1 cellular context compared by ENCODE assay signal in the genomic region with DNA sequence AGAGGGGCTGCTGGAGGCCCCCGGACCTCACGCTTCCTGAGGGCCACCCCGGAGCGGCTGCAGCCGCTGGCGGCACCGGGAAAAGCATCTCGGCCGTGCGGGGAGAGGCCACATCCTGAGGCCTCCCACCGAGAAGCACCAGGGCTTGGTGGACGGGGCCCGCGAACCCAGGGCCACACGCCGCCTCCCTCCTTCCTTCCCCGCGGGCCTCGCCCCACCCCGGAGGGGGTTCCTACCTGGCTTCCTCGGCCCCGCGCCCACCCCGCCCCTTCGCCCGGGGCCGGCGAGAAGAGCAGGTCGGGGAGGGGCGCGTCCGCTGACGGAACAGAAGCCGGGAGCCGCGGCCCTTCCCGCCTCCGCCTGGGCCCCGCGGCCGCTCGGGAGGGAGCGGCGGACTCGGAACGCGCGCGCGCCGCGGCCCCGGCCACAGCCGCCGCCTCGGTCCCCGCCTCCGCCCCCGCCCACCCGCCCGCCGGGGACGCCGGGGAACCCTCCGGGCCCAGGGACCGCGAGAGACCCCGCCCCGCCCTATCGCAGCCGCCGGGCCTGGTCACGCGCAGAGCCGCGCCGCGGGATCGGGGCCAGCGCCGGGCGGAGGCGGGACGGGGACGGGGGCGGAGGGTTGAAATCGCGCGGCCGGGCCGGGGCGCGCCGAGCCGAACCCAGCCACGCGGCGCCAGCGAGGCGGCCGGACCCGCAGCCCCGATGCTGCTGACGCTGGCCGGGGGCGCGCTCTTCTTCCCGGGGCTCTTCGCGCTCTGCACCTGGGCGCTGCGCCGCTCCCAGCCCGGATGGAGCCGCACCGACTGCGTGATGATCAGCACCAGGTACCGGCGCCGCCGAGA.
TF ChIP-seq lines count a peak whose summit lies in the region.

A gene (plus strand): TSS at position 654 of the 845 bp plus-strand sequence. CDS start 52 bp downstream, at position 706.

TF ChIP-seq in HepG2, 621 proteins besides CTCF, POLR2A, EP300 and RAD21 (continued from another document and continues in another):
- TF ChIP-seq, protein P1, sequence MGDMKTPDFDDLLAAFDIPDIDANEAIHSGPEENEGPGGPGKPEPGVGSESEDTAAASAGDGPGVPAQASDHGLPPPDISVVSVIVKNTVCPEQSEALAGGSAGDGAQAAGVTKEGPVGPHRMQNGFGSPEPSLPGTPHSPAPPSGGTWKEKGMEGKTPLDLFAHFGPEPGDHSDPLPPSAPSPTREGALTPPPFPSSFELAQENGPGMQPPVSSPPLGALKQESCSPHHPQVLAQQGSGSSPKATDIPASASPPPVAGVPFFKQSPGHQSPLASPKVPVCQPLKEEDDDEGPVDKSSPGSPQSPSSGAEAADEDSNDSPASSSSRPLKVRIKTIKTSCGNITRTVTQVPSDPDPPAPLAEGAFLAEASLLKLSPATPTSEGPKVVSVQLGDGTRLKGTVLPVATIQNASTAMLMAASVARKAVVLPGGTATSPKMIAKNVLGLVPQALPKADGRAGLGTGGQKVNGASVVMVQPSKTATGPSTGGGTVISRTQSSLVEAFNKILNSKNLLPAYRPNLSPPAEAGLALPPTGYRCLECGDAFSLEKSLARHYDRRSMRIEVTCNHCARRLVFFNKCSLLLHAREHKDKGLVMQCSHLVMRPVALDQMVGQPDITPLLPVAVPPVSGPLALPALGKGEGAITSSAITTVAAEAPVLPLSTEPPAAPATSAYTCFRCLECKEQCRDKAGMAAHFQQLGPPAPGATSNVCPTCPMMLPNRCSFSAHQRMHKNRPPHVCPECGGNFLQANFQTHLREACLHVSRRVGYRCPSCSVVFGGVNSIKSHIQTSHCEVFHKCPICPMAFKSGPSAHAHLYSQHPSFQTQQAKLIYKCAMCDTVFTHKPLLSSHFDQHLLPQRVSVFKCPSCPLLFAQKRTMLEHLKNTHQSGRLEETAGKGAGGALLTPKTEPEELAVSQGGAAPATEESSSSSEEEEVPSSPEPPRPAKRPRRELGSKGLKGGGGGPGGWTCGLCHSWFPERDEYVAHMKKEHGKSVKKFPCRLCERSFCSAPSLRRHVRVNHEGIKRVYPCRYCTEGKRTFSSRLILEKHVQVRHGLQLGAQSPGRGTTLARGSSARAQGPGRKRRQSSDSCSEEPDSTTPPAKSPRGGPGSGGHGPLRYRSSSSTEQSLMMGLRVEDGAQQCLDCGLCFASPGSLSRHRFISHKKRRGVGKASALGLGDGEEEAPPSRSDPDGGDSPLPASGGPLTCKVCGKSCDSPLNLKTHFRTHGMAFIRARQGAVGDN (CRISPR knock-in tag; IDR thresholded peaks at IDR 0.05), result peak; percentile 66
- TF ChIP-seq, protein P2, sequence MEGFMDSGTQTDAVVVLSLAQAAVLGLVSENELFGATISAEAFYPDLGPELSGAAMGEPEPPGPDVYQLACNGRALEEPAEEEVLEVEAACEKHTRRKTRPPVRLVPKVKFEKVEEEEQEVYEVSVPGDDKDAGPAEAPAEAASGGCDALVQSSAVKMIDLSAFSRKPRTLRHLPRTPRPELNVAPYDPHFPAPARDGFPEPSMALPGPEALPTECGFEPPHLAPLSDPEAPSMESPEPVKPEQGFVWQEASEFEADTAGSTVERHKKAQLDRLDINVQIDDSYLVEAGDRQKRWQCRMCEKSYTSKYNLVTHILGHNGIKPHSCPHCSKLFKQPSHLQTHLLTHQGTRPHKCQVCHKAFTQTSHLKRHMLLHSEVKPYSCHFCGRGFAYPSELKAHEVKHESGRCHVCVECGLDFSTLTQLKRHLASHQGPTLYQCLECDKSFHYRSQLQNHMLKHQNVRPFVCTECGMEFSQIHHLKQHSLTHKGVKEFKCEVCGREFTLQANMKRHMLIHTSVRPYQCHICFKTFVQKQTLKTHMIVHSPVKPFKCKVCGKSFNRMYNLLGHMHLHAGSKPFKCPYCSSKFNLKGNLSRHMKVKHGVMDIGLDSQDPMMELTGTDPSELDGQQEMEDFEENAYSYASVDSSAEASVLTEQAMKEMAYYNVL (CRISPR knock-in tag; IDR thresholded peaks at IDR 0.05; ENCODE audit: borderline replicate concordance), result no peak
- no peak for TF ChIP-seq HOXA3 (CRISPR knock-in tag; IDR thresholded peaks at IDR 0.05)
- TF ChIP-seq ZNF282 (IDR thresholded peaks at IDR 0.05; ENCODE audit: partially characterized antibody), result no peak
- TF ChIP-seq, protein P3, sequence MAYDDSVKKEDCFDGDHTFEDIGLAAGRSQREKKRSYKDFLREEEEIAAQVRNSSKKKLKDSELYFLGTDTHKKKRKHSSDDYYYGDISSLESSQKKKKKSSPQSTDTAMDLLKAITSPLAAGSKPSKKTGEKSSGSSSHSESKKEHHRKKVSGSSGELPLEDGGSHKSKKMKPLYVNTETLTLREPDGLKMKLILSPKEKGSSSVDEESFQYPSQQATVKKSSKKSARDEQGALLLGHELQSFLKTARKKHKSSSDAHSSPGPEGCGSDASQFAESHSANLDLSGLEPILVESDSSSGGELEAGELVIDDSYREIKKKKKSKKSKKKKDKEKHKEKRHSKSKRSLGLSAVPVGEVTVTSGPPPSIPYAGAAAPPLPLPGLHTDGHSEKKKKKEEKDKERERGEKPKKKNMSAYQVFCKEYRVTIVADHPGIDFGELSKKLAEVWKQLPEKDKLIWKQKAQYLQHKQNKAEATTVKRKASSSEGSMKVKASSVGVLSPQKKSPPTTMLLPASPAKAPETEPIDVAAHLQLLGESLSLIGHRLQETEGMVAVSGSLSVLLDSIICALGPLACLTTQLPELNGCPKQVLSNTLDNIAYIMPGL (CRISPR knock-in tag; IDR thresholded peaks at IDR 0.05; ENCODE audit: borderline replicate concordance in 1 of 2, low read depth in 1 of 2), result 0 out of 4 replicates have a peak, but pooled peaks of 1 of the 2 experiments have one; percentile 25
- TF ChIP-seq ZNF205 (CRISPR knock-in tag; IDR thresholded peaks at IDR 0.05), result no peak
- TF ChIP-seq, protein P4, sequence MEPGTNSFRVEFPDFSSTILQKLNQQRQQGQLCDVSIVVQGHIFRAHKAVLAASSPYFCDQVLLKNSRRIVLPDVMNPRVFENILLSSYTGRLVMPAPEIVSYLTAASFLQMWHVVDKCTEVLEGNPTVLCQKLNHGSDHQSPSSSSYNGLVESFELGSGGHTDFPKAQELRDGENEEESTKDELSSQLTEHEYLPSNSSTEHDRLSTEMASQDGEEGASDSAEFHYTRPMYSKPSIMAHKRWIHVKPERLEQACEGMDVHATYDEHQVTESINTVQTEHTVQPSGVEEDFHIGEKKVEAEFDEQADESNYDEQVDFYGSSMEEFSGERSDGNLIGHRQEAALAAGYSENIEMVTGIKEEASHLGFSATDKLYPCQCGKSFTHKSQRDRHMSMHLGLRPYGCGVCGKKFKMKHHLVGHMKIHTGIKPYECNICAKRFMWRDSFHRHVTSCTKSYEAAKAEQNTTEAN (CRISPR knock-in tag; conservative IDR thresholded peaks at IDR 0.05), result no peak
- peak; percentile 27; the same call in 1 of the 2 replicates for TF ChIP-seq ZNF766 (CRISPR knock-in tag; IDR thresholded peaks at IDR 0.05; ENCODE audit: borderline replicate concordance)
- TF ChIP-seq, protein P5, sequence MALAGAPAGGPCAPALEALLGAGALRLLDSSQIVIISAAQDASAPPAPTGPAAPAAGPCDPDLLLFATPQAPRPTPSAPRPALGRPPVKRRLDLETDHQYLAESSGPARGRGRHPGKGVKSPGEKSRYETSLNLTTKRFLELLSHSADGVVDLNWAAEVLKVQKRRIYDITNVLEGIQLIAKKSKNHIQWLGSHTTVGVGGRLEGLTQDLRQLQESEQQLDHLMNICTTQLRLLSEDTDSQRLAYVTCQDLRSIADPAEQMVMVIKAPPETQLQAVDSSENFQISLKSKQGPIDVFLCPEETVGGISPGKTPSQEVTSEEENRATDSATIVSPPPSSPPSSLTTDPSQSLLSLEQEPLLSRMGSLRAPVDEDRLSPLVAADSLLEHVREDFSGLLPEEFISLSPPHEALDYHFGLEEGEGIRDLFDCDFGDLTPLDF (CRISPR knock-in tag; IDR thresholded peaks at IDR 0.05), result 0 out of 2 replicates have a peak, but pooled peaks have one; percentile 20
- TF ChIP-seq, protein P6, sequence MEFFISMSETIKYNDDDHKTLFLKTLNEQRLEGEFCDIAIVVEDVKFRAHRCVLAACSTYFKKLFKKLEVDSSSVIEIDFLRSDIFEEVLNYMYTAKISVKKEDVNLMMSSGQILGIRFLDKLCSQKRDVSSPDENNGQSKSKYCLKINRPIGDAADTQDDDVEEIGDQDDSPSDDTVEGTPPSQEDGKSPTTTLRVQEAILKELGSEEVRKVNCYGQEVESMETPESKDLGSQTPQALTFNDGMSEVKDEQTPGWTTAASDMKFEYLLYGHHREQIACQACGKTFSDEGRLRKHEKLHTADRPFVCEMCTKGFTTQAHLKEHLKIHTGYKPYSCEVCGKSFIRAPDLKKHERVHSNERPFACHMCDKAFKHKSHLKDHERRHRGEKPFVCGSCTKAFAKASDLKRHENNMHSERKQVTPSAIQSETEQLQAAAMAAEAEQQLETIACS (CRISPR knock-in tag; IDR thresholded peaks at IDR 0.05), result peak; percentile 26; the same call in 1 of the 2 replicates
- peak; percentile 40; the same call in 1 of the 2 replicates for TF ChIP-seq GABPB1 (CRISPR knock-in tag; IDR thresholded peaks at IDR 0.05)
- TF ChIP-seq, protein P7, sequence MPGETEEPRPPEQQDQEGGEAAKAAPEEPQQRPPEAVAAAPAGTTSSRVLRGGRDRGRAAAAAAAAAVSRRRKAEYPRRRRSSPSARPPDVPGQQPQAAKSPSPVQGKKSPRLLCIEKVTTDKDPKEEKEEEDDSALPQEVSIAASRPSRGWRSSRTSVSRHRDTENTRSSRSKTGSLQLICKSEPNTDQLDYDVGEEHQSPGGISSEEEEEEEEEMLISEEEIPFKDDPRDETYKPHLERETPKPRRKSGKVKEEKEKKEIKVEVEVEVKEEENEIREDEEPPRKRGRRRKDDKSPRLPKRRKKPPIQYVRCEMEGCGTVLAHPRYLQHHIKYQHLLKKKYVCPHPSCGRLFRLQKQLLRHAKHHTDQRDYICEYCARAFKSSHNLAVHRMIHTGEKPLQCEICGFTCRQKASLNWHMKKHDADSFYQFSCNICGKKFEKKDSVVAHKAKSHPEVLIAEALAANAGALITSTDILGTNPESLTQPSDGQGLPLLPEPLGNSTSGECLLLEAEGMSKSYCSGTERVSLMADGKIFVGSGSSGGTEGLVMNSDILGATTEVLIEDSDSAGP (CRISPR knock-in tag; IDR thresholded peaks at IDR 0.05; ENCODE audit: borderline replicate concordance), result peak; percentile 44; the same call in 1 of the 2 replicates
- TF ChIP-seq SALL2 (CRISPR knock-in tag; IDR thresholded peaks at IDR 0.05), result 0 out of 2 replicates have a peak, but pooled peaks have one; percentile 45
- TF ChIP-seq, protein P8, sequence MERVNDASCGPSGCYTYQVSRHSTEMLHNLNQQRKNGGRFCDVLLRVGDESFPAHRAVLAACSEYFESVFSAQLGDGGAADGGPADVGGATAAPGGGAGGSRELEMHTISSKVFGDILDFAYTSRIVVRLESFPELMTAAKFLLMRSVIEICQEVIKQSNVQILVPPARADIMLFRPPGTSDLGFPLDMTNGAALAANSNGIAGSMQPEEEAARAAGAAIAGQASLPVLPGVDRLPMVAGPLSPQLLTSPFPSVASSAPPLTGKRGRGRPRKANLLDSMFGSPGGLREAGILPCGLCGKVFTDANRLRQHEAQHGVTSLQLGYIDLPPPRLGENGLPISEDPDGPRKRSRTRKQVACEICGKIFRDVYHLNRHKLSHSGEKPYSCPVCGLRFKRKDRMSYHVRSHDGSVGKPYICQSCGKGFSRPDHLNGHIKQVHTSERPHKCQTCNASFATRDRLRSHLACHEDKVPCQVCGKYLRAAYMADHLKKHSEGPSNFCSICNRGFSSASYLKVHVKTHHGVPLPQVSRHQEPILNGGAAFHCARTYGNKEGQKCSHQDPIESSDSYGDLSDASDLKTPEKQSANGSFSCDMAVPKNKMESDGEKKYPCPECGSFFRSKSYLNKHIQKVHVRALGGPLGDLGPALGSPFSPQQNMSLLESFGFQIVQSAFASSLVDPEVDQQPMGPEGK (CRISPR knock-in tag; IDR thresholded peaks at IDR 0.05), result peak; percentile 54; the same call in 1 of the 2 replicates
- TF ChIP-seq ZNF143 (CRISPR knock-in tag; IDR thresholded peaks at IDR 0.05), result 0 out of 2 replicates have a peak, but pooled peaks have one; percentile 12
- no peak for TF ChIP-seq ZNF615 (CRISPR knock-in tag; IDR thresholded peaks at IDR 0.05; ENCODE audit: borderline replicate concordance)
- no peak for TF ChIP-seq ZNF670 (CRISPR knock-in tag; IDR thresholded peaks at IDR 0.05; ENCODE audit: borderline replicate concordance)
- TF ChIP-seq, protein P9, sequence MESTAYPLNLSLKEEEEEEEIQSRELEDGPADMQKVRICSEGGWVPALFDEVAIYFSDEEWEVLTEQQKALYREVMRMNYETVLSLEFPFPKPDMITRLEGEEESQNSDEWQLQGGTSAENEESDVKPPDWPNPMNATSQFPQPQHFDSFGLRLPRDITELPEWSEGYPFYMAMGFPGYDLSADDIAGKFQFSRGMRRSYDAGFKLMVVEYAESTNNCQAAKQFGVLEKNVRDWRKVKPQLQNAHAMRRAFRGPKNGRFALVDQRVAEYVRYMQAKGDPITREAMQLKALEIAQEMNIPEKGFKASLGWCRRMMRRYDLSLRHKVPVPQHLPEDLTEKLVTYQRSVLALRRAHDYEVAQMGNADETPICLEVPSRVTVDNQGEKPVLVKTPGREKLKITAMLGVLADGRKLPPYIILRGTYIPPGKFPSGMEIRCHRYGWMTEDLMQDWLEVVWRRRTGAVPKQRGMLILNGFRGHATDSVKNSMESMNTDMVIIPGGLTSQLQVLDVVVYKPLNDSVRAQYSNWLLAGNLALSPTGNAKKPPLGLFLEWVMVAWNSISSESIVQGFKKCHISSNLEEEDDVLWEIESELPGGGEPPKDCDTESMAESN (CRISPR knock-in tag; conservative IDR thresholded peaks at IDR 0.05), result peak; percentile 79; the same call in 1 of the 2 replicates
- TF ChIP-seq ZNF790 (CRISPR knock-in tag; IDR thresholded peaks at IDR 0.05; ENCODE audit: borderline replicate concordance), result no peak
- TF ChIP-seq, protein P10, sequence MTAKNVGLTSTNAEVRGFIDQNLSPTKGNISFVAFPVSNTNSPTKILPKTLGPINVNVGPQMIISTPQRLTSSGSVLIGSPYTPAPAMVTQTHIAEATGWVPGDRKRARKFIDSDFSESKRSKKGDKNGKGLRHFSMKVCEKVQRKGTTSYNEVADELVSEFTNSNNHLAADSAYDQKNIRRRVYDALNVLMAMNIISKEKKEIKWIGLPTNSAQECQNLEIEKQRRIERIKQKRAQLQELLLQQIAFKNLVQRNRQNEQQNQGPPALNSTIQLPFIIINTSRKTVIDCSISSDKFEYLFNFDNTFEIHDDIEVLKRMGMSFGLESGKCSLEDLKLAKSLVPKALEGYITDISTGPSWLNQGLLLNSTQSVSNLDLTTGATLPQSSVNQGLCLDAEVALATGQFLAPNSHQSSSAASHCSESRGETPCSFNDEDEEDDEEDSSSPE (CRISPR knock-in tag; IDR thresholded peaks at IDR 0.05), result peak; percentile 47; the same call in 1 of the 2 replicates
- TF ChIP-seq HOXA5 (CRISPR knock-in tag; IDR thresholded peaks at IDR 0.05), result peak; percentile 56; the same call in 1 of the 2 replicates
- TF ChIP-seq RFXAP (CRISPR knock-in tag; IDR thresholded peaks at IDR 0.05; ENCODE audit: borderline replicate concordance), result peak; percentile 57; the same call in 1 of the 2 replicates
- TF ChIP-seq, protein P11, sequence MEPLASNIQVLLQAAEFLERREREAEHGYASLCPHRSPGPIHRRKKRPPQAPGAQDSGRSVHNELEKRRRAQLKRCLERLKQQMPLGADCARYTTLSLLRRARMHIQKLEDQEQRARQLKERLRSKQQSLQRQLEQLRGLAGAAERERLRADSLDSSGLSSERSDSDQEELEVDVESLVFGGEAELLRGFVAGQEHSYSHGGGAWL (CRISPR knock-in tag; IDR thresholded peaks at IDR 0.05), result peak; percentile 62; the same call in 1 of the 2 replicates
- TF ChIP-seq HMGA1 (CRISPR knock-in tag; conservative IDR thresholded peaks at IDR 0.05), result no peak
- TF ChIP-seq CREM (IDR thresholded peaks at IDR 0.05), result no peak
- no peak for TF ChIP-seq CREM (CRISPR knock-in tag; IDR thresholded peaks at IDR 0.05)
- TF ChIP-seq PHB2 (IDR thresholded peaks at IDR 0.05; ENCODE audit: partially characterized antibody), result no peak
